Comparison of ENCODE assay signal across 13 cellular contexts in the genomic region with DNA sequence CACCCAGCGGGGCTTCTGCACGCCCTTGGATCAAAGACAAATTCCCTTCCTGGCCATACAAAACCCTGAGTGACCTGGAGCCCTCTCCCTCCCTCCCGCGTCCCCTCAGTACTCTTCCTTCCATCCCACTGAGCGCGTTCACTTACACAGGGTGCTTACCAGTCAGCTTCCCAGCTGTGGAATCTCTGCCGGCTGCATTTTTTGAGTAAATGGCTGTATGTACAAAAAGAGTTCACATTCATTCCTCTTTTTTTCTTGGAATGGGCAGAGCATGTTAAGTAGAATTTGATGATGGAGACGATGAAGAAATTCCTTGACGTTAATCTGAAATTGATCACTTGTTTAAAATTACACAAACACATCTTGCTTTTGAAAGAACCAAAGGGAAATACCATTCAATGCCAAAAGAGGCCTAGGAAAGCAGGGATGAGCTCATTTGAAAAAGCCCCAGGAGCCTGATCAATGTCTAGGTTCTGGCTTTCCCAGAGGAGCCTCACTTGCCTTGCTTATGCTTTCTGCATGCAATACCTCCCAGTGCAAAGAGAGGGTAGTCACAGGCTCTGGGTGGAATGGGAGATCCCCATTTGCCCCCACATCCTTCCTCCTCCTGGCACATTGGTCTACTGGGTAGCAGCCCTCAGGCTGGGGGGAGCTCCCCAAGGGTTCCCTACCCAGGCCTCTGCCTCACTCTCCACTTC. TPM values are rescaled to one million over a fixed set of nuclear protein-coding genes. Genes with fewer than 3 reads are reported as not detected.
A peak's percentile ranks its signal among the peaks of the same experiment; 100 is the strongest.
DNase-seq lines count a peak whose midpoint lies in the region; ATAC-seq and TF ChIP-seq lines count a peak whose summit lies in the region.
"Had no signal": no experiment of that assay in that cellular context is flagged by ENCODE, and none has a peak within 500 bp of the region (broad histone marks: within the 10 kb centered on the region; RNA-seq: fewer than 3 reads in every experiment).

No MANE protein-coding gene starts in this region.

- no peak overlapping the region for H3K4me3 ChIP-seq in Caco-2 (ENCODE audit: low read depth, low read length)
- no peak overlapping the region for H3K4me3 ChIP-seq in gastroesophageal sphincter
- H3K4me3 ChIP-seq in rectal smooth muscle tissue (ENCODE audit: low read length), result no peak overlapping the region

- H3K27me3 ChIP-seq in Caco-2 (replicated peaks; ENCODE audit: control insufficient read depth, insufficient read depth, low read length) (no peaks in the 10 kb centered on the region), gastroesophageal sphincter (no peaks in the 10 kb centered on the region), rectal smooth muscle tissue (ENCODE audit: control insufficient read depth, insufficient read depth, low read length) (no peaks in the 10 kb centered on the region)

- no peak for TF ChIP-seq EP300 in gastroesophageal sphincter (IDR thresholded peaks at IDR 0.05)

- H3K9ac ChIP-seq in rectal smooth muscle tissue (ENCODE audit: low read length), result no peak overlapping the region

- H3K27ac Mint-ChIP-seq in Caco-2 (ENCODE audit: unreplicated experiment), result peak overlapping the region; percentile 34
- H3K27ac Mint-ChIP-seq in WTC11, result no peak overlapping the region
- H3K27ac Mint-ChIP-seq in activated naive CD4-positive, alpha-beta T cell treated with anti-CD3 and anti-CD28 coated beads, Interleukin-2, amount 10 ng/mL, durations not matched to agents 7 days and 5 days, result no peak overlapping the region
- H3K27ac Mint-ChIP-seq: activated B cell treated with CpG ODN at 0.5 μM for 24 hours, B cell had no signal

- H3K27ac ChIP-seq in gastroesophageal sphincter (peak overlapping the region in 3 of 4 donors; percentile 62 to 83 (median 75)), rectal smooth muscle tissue (ENCODE audit: low read depth, low read length) (peak overlapping the region; percentile 55)

- intact Hi-C loops in Caco-2 (cut with micrococcal nuclease; ENCODE audit: unreplicated experiment), result no loop called here

- POLR2A ChIA-PET in Caco-2 (lab: Charles Lee), result no interaction called here
- POLR2A ChIA-PET in WTC11 (lab: Charles Lee), result interaction anchor here (0.5 kb wide), 1 partner anchor 11 kb away, joined by 4 read pairs; no protein-coding TSS in a partner anchor

- H3K27me3 Mint-ChIP-seq in Caco-2 (ENCODE audit: insufficient read depth, unreplicated experiment), result no peaks in the 10 kb centered on the region
- H3K27me3 Mint-ChIP-seq in WTC11 (ENCODE audit: low read depth), result peaks cover 5% of the 10 kb centered on the region
- H3K27me3 Mint-ChIP-seq in activated naive CD4-positive, alpha-beta T cell treated with anti-CD3 and anti-CD28 coated beads, Interleukin-2, amount 10 ng/mL, durations not matched to agents 7 days and 5 days, result peaks cover 57% of the 10 kb centered on the region

- H3K4me1 Mint-ChIP-seq in Caco-2 (ENCODE audit: low read depth, unreplicated experiment), result peaks cover 6% of the 10 kb centered on the region
- H3K4me1 Mint-ChIP-seq in WTC11, result peaks cover 60% of the 10 kb centered on the region
- H3K4me1 Mint-ChIP-seq in activated naive CD4-positive, alpha-beta T cell treated with anti-CD3 and anti-CD28 coated beads, Interleukin-2, amount 10 ng/mL, durations not matched to agents 7 days and 5 days, result no peaks in the 10 kb centered on the region
- H3K4me1 Mint-ChIP-seq: activated B cell treated with CpG ODN at 0.5 μM for 24 hours had no signal

- H3K4me1 ChIP-seq in Caco-2 (no peaks in the 10 kb centered on the region), gastroesophageal sphincter (peaks cover 0 to 24% (median 13%) of the 10 kb centered on the region in 3 donors), rectal smooth muscle tissue (ENCODE audit: control insufficient read depth, insufficient read depth, low read length) (peaks cover 2% of the 10 kb centered on the region)

- BruUV-seq in Caco-2 (replicated peaks; lab: Mats Ljungman, UMichigan), result no TSS peak

- peak; percentile 7 for ATAC-seq in WTC11
- peak; percentile 82 for ATAC-seq in gastroesophageal sphincter
- ATAC-seq in HG02623 (IDR thresholded peaks at IDR 0.05; ENCODE audit: unreplicated experiment), result no peak

- TF ChIP-seq POLR2A in gastroesophageal sphincter (IDR thresholded peaks at IDR 0.05), result no peak

- H3K9me3 Mint-ChIP-seq in Caco-2 (ENCODE audit: unreplicated experiment) (no peaks in the 10 kb centered on the region), WTC11 (peaks cover 8% of the 10 kb centered on the region)
- no peaks in the 10 kb centered on the region for H3K9me3 Mint-ChIP-seq in activated naive CD4-positive, alpha-beta T cell treated with anti-CD3 and anti-CD28 coated beads, Interleukin-2, amount 10 ng/mL, durations not matched to agents 7 days and 5 days

- CTCF ChIA-PET in Caco-2 (lab: Charles Lee) (no interaction called here), WTC11 (lab: Charles Lee) (interaction anchor here (0.9 kb wide), 1 partner anchor 79 kb away, joined by 3 read pairs; no protein-coding TSS in a partner anchor)
- CTCF ChIA-PET in activated naive CD4-positive, alpha-beta T cell treated with anti-CD3 and anti-CD28 coated beads, Interleukin-2, amount 10 ng/mL, durations not matched to agents 7 days and 5 days (lab: Charles Lee), result interaction anchor here (0.7 kb wide), 1 partner anchor 26 kb away, joined by 3 read pairs; no protein-coding TSS in a partner anchor

- no peak for TF ChIP-seq CTCF in Caco-2 (IDR thresholded peaks at IDR 0.05; ENCODE audit: insufficient read depth in 1 of 2, low read depth in 1 of 2, low read length in 1 of 2, severe bottlenecking in 1 of 2, unreplicated experiment in 1 of 2)
- TF ChIP-seq CTCF in WTC11 (IDR thresholded peaks at IDR 0.05), result no peak
- TF ChIP-seq CTCF in gastroesophageal sphincter (IDR thresholded peaks at IDR 0.05), result peak in 1 of 4 experiments; percentile 6
- no peak for TF ChIP-seq CTCF in GM10266 (IDR thresholded peaks at IDR 0.05; ENCODE audit: control insufficient read depth, insufficient read depth, low read depth, missing control alignments)
- no peak for TF ChIP-seq CTCF in GM20000 (IDR thresholded peaks at IDR 0.05; ENCODE audit: extremely low read depth, missing control alignments)

- H3K4me3 Mint-ChIP-seq in Caco-2 (ENCODE audit: unreplicated experiment), result no peak overlapping the region
- no peak overlapping the region for H3K4me3 Mint-ChIP-seq in WTC11
- no peak overlapping the region for H3K4me3 Mint-ChIP-seq in activated naive CD4-positive, alpha-beta T cell treated with anti-CD3 and anti-CD28 coated beads, Interleukin-2, amount 10 ng/mL, durations not matched to agents 7 days and 5 days
- H3K4me3 Mint-ChIP-seq: activated B cell treated with CpG ODN at 0.5 μM for 24 hours, B cell had no signal

- DNase-seq in Caco-2, result no peak
- no peak for DNase-seq in WTC11 (ENCODE audit: low spot score)
- no peak for DNase-seq in GM10266 (ENCODE audit: extremely low spot score)
- DNase-seq in activated naive CD4-positive, alpha-beta T cell treated with anti-CD3 and anti-CD28 coated beads, Interleukin-2, amount 10 ng/mL, durations not matched to agents 7 days and 5 days, result no peak
- DNase-seq in GM20000 (ENCODE audit: low spot score), result no peak
- DNase-seq: activated B cell treated with CpG ODN at 0.5 μM for 24 hours, left cardiac atrium, NCI-H69, SHP77 had no signal

- H3K9me3 ChIP-seq in Caco-2 (no peaks in the 10 kb centered on the region), gastroesophageal sphincter (no peaks in the 10 kb centered on the region)

- H3K36me3 ChIP-seq in Caco-2 (ENCODE audit: control insufficient read depth, insufficient read depth, low read length) (no peaks in the 10 kb centered on the region), gastroesophageal sphincter (no peaks in the 10 kb centered on the region), rectal smooth muscle tissue (ENCODE audit: control insufficient read depth, insufficient read depth, low read length) (no peaks in the 10 kb centered on the region)

- 55 to 60% methylated on average over 3 to 9 of the region's 9 CpGs for WGBS in gastroesophageal sphincter (ENCODE audit: low coverage in 1 of 2), 2 donors

- H3K36me3 Mint-ChIP-seq in Caco-2 (ENCODE audit: insufficient read depth, unreplicated experiment) (no peaks in the 10 kb centered on the region), WTC11 (peaks cover 2% of the 10 kb centered on the region; the same call in 1 of the 2 replicates)
- H3K36me3 Mint-ChIP-seq in activated naive CD4-positive, alpha-beta T cell treated with anti-CD3 and anti-CD28 coated beads, Interleukin-2, amount 10 ng/mL, durations not matched to agents 7 days and 5 days, result no peaks in the 10 kb centered on the region

TF ChIP-seq in WTC11, 78 proteins besides CTCF, POLR2A, EP300 and RAD21:
- no peak for TF ChIP-seq CREB1 (CRISPR knock-in tag; IDR thresholded peaks at IDR 0.05)
- TF ChIP-seq TP53 (CRISPR knock-in tag; IDR thresholded peaks at IDR 0.05), result no peak
- TF ChIP-seq, protein P1, sequence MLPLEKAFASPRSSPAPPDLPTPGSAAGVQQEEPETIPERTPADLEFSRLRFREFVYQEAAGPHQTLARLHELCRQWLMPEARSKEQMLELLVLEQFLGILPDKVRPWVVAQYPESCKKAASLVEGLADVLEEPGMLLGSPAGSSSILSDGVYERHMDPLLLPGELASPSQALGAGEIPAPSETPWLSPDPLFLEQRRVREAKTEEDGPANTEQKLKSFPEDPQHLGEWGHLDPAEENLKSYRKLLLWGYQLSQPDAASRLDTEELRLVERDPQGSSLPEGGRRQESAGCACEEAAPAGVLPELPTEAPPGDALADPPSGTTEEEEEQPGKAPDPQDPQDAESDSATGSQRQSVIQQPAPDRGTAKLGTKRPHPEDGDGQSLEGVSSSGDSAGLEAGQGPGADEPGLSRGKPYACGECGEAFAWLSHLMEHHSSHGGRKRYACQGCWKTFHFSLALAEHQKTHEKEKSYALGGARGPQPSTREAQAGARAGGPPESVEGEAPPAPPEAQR (CRISPR knock-in tag; IDR thresholded peaks at IDR 0.05), result no peak
- TF ChIP-seq ZBTB21 (CRISPR knock-in tag; IDR thresholded peaks at IDR 0.05; ENCODE audit: borderline replicate concordance), result no peak

RNA-seq across cellular contexts. Expression of a gene that starts 12.2 kb away (rescaled TPM):
- total RNA-seq in Caco-2 (2022), result 9.3 and 9.5 TPM in 2 replicates
- total RNA-seq in WTC11 (2021), result 26.7 to 44.7 TPM (median 29.5 TPM) in 3 replicates
- total RNA-seq in gastroesophageal sphincter, result 10 to 100 TPM; 41.2 to 76.0 (median 55.2) TPM
